26 cellular contexts compared by ENCODE assay signal in the genomic region with DNA sequence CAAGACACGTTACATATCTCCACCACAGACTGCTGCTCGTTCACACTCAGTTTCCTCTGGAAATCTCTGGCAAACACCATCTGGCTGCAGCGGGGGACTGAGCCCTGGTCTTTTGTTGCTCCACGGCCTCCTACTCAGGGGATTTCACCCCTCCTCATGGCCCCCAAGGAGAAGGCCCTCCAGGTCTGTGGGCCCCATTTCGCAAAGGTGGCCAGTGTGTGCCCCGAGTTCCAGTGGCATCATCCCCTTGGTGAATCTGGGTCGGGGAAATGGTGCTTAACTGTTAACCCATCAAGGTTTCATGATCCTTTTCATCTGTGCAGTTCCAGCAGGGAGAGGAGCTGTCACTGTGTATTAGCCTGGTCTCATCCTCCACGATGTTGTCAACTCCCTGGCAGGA.
"Had no signal": no experiment of that assay in that cellular context is flagged by ENCODE, and none has a peak within 500 bp of the region (broad histone marks: within the 10 kb centered on the region; RNA-seq: fewer than 3 reads in every experiment).

No MANE protein-coding gene starts in this region.

- H3K4me2 ChIP-seq: hepatocyte had no signal

- H3K9ac ChIP-seq: parathyroid adenoma had no signal

- H3K4me3 ChIP-seq: colonic mucosa, gastrocnemius medialis, hepatocyte, psoas muscle, right atrium auricular region, stomach, thyroid gland, upper lobe of left lung, vagina had no signal

- H2AFZ ChIP-seq: hepatocyte, parathyroid adenoma had no signal

- DNase-seq: activated CD4-positive, alpha-beta T cell treated with anti-CD3 and anti-CD28 coated beads for 1 hour; activated CD4-positive, alpha-beta T cell treated with anti-CD3 and anti-CD28 coated beads, Interleukin-2, amount 10 ng/mL, durations not matched to agents 7 days and 5 days; activated CD8-positive, alpha-beta T cell treated with anti-CD3 and anti-CD28 coated beads for 36 hours; activated naive CD8-positive, alpha-beta T cell treated with anti-CD3 and anti-CD28 coated beads, Interleukin-2, amount 50 U/mL, for 24 hours; activated T-cell treated with anti-CD3 and anti-CD28 coated beads, Interleukin-2, amount 50 U/mL, for 4 hours; amygdala; cerebellar nuclear complex; colonic mucosa; effector CD8-positive, alpha-beta T cell; erythroblast; gastrocnemius medialis; glutamatergic neuron; left colon; mammary epithelial cell; psoas muscle; stimulated activated CD4-positive, alpha-beta T cell treated with anti-CD3 and anti-CD28 coated beads, Interleukin-15, amount 100 ng/mL, for 24 hours; stimulated activated CD4-positive, alpha-beta T cell treated with anti-CD3 and anti-CD28 coated beads, Interleukin-2, amount 100 ng/mL, for 24 hours; stimulated activated naive B cell treated with anti-CD40 and anti-IgM and Interleukin-4, amounts not matched to agents 10 μg/mL and 1 μg/mL and 100 μg/mL, for 72 hours; stomach; thyroid gland; upper lobe of left lung had no signal

- H3K27me3 ChIP-seq: colonic mucosa, gastrocnemius medialis, hepatocyte, right atrium auricular region, stomach, thyroid gland, upper lobe of left lung, vagina had no signal

- H3K36me3 ChIP-seq: colonic mucosa, gastrocnemius medialis, right atrium auricular region, stomach, thyroid gland, upper lobe of left lung, vagina had no signal

- H3K9me3 ChIP-seq: colonic mucosa, gastrocnemius medialis, psoas muscle, right atrium auricular region, stomach, thyroid gland, upper lobe of left lung, vagina had no signal

- ATAC-seq: activated CD8-positive, alpha-beta T cell treated with anti-CD3 and anti-CD28 coated beads for 36 hours; activated naive CD8-positive, alpha-beta T cell treated with anti-CD3 and anti-CD28 coated beads, Interleukin-2, amount 50 U/mL, for 24 hours; activated T-cell treated with anti-CD3 and anti-CD28 coated beads, Interleukin-2, amount 50 U/mL, for 4 hours; activated T-helper 17 cell treated with anti-CD3 and anti-CD28 coated beads, Interleukin-2, amount 50 U/mL, for 72 hours; gastrocnemius medialis; left colon; psoas muscle; stimulated activated naive B cell treated with anti-CD40 and anti-IgM and Interleukin-4, amounts not matched to agents 10 μg/mL and 1 μg/mL and 100 μg/mL, for 72 hours had no signal

- H3K4me1 ChIP-seq: colonic mucosa, parathyroid adenoma, psoas muscle, thyroid gland, vagina had no signal

- H3K27ac ChIP-seq: colonic mucosa, gastrocnemius medialis, parathyroid adenoma, psoas muscle, right atrium auricular region, stomach, thyroid gland, upper lobe of left lung, vagina had no signal
